17 cellular contexts compared by ENCODE assay signal in genomic region chr9:89260525-89260924, GRCh38. TPM values are rescaled to one million over a fixed set of nuclear protein-coding genes. Genes with fewer than 3 reads are reported as not detected.
A peak's percentile ranks its signal among the peaks of the same experiment; 100 is the strongest.
DNase-seq lines count a peak whose midpoint lies in the region; ATAC-seq, FAIRE-seq and TF ChIP-seq lines count a peak whose summit lies in the region.
"Had no signal": no experiment of that assay in that cellular context is flagged by ENCODE, and none has a peak within 500 bp of the region (broad histone marks: within the 10 kb centered on the region; RNA-seq: fewer than 3 reads in every experiment).

No MANE protein-coding gene starts in this region.

- 42% methylated on average over 2 of the region's 2 CpGs for WGBS in HepG2 (ENCODE audit: low lambda C conversion rate)
- WGBS in right lobe of liver (ENCODE audit: insufficient coverage, low coverage, low lambda C conversion rate, missing lambda C conversion rate) = 86% methylated on average over 1 of the region's 2 CpGs
- WGBS in mesenchymal stem cell = 93% methylated on average over 2 of the region's 2 CpGs

- peaks cover 16% of the 10 kb centered on the region for H3K27me3 Mint-ChIP-seq in activated T-helper 2 cell treated with anti-CD3 and anti-CD28 coated beads, Interferon-gamma antibody, Interleukin-2, Interleukin-4, amounts not matched to agents 10 μg/mL and 5 μg/mL and 100 μg/mL, durations not matched to agents 14 hours and 24 hours and 36 hours (ENCODE audit: low read depth)
- H3K27me3 Mint-ChIP-seq: CD4-positive, alpha-beta T cell had no signal

- no peaks in the 10 kb centered on the region for H3K4me1 Mint-ChIP-seq in activated T-helper 2 cell treated with anti-CD3 and anti-CD28 coated beads, Interferon-gamma antibody, Interleukin-2, Interleukin-4, amounts not matched to agents 10 μg/mL and 5 μg/mL and 100 μg/mL, durations not matched to agents 14 hours and 24 hours and 36 hours (ENCODE audit: low read depth)

- TF ChIP-seq EP300 in HepG2 (IDR thresholded peaks at IDR 0.05; ENCODE audit: low read depth in 2 of 2, low read length in 2 of 2) (no peak), HepG2 (CRISPR knock-in tag; IDR thresholded peaks at IDR 0.05; ENCODE audit: borderline replicate concordance) (no peak)

- peak overlapping the region in 1 of 2 experiments; percentile 66 for H3K23ac ChIP-seq in mesenchymal stem cell (ENCODE audit: low read length in 2 of 2)

- H3K9ac ChIP-seq in HepG2 (ENCODE audit: insufficient read depth, low read depth, low read length) = no peak overlapping the region
- no peak overlapping the region for H3K9ac ChIP-seq in mesenchymal stem cell (ENCODE audit: low read length)

- TF ChIP-seq CTCF in HepG2 (CRISPR knock-in tag; IDR thresholded peaks at IDR 0.05) (no peak), right lobe of liver (IDR thresholded peaks at IDR 0.05) (no peak), bronchial epithelial cell (IDR thresholded peaks at IDR 0.05; ENCODE audit: insufficient read depth, low read length, severe bottlenecking) (no peak)

- no peak overlapping the region for H2AK5ac ChIP-seq in mesenchymal stem cell (ENCODE audit: low read length, severe bottlenecking)

- H3K4me3 ChIP-seq in HepG2 (replicated peaks in 1 of 3; ENCODE audit: insufficient read depth in 1 of 3, low read depth in 2 of 3, low read length in 3 of 3) (no peak overlapping the region), right lobe of liver (no peak overlapping the region), bronchial epithelial cell (ENCODE audit: low read depth, low read length) (no peak overlapping the region), mesenchymal stem cell (ENCODE audit: insufficient read depth in 1 of 2, low read depth in 1 of 2, low read length in 2 of 2) (peak overlapping the region in 1 of 2 experiments; percentile 23)
- H3K4me3 ChIP-seq: A549 had no signal

- DNase-seq in HepG2 (ENCODE audit: low spot score) = no peak
- no peak for DNase-seq in right lobe of liver
- DNase-seq in bronchial epithelial cell (ENCODE audit: low read depth) = no peak
- no peak for DNase-seq in mesenchymal stem cell
- DNase-seq in LoVo (ENCODE audit: low spot score) = no peak
- no peak for DNase-seq in activated T-helper 2 cell treated with anti-CD3 and anti-CD28 coated beads, Interferon-gamma antibody, Interleukin-2, Interleukin-4, amounts not matched to agents 10 μg/mL and 5 μg/mL and 100 μg/mL, durations not matched to agents 14 hours and 24 hours and 36 hours (ENCODE audit: low spot score)
- no peak for DNase-seq in T1000 (lab: John Stamatoyannopoulos, UW)
- DNase-seq in OCI-M1 (lab: John Stamatoyannopoulos, UW) = no peak
- DNase-seq: AML-193; Caco-2; CD4-positive, alpha-beta T cell; GDM1; HCEC 1CT had no signal

- H3K27ac ChIP-seq in HepG2 (ENCODE audit: extremely low read length, insufficient read depth, low read length) (no peak overlapping the region), right lobe of liver (no peak overlapping the region), mesenchymal stem cell (ENCODE audit: low read length, poor library complexity, severe bottlenecking) (no peak overlapping the region)
- H3K27ac ChIP-seq: 22Rv1, A549, C4-2B had no signal

- H3K4me2 ChIP-seq in HepG2 (ENCODE audit: low read depth, low read length) = no peak overlapping the region
- no peak overlapping the region for H3K4me2 ChIP-seq in mesenchymal stem cell (ENCODE audit: low read length, poor library complexity, severe bottlenecking)
- H3K4me2 ChIP-seq: A549 had no signal

- no peak overlapping the region for H2BK5ac ChIP-seq in mesenchymal stem cell (ENCODE audit: low read depth, low read length, poor library complexity, severe bottlenecking)

- H3K36me3 Mint-ChIP-seq in activated T-helper 2 cell treated with anti-CD3 and anti-CD28 coated beads, Interferon-gamma antibody, Interleukin-2, Interleukin-4, amounts not matched to agents 10 μg/mL and 5 μg/mL and 100 μg/mL, durations not matched to agents 14 hours and 24 hours and 36 hours (ENCODE audit: low read depth) = no peaks in the 10 kb centered on the region

- H3K9me3 ChIP-seq in HepG2 (ENCODE audit: low read length) (no peaks in the 10 kb centered on the region), right lobe of liver (no peaks in the 10 kb centered on the region), mesenchymal stem cell (ENCODE audit: control insufficient read depth, low read length) (no peaks in the 10 kb centered on the region)
- H3K9me3 ChIP-seq: A549, Caco-2 had no signal

- CTCF ChIA-PET in HepG2 (lab: Yijun Ruan, JAX; ENCODE audit: low intra/inter-chr PET ratio, low total read pairs) = no interaction called here

- H2AFZ ChIP-seq in HepG2 (ENCODE audit: low read length) = no peak overlapping the region
- no peak overlapping the region for H2AFZ ChIP-seq in mesenchymal stem cell (ENCODE audit: low read depth, low read length)

- no peaks in the 10 kb centered on the region for H3K79me1 ChIP-seq in mesenchymal stem cell (replicated peaks; ENCODE audit: low read length, poor library complexity, severe bottlenecking)

- peak overlapping the region; percentile 6 for H4K91ac ChIP-seq in mesenchymal stem cell (ENCODE audit: low read length)

- no peak overlapping the region for H2BK15ac ChIP-seq in mesenchymal stem cell (ENCODE audit: low read depth, poor library complexity, severe bottlenecking)

- no peak overlapping the region for H2BK12ac ChIP-seq in mesenchymal stem cell (ENCODE audit: low read length in 2 of 2)

- no peak overlapping the region for H3K4me3 Mint-ChIP-seq in activated T-helper 2 cell treated with anti-CD3 and anti-CD28 coated beads, Interferon-gamma antibody, Interleukin-2, Interleukin-4, amounts not matched to agents 10 μg/mL and 5 μg/mL and 100 μg/mL, durations not matched to agents 14 hours and 24 hours and 36 hours (ENCODE audit: low read depth)
- H3K4me3 Mint-ChIP-seq: CD4-positive, alpha-beta T cell had no signal

- H4K20me1 ChIP-seq in HepG2 (ENCODE audit: insufficient read depth, low read length) = no peaks in the 10 kb centered on the region

- ATAC-seq in HepG2 (no peak), right lobe of liver (no peak)
- ATAC-seq: A549 had no signal

- H4K8ac ChIP-seq in mesenchymal stem cell (ENCODE audit: low read length) = peak overlapping the region; percentile 19

- no peak overlapping the region for H3K4ac ChIP-seq in mesenchymal stem cell (ENCODE audit: low read depth in 1 of 2, low read length in 2 of 2)

- POLR2A ChIA-PET in HepG2 (lab: Yijun Ruan, JAX) = no interaction called here

- H3K79me2 ChIP-seq in HepG2 (ENCODE audit: insufficient read depth, low read length) = no peaks in the 10 kb centered on the region

- intact Hi-C loops in HepG2 (cut with micrococcal nuclease; ENCODE audit: unreplicated experiment) = no loop called here
- intact Hi-C loops in right lobe of liver (cut with DNase I) = no loop called here
- intact Hi-C loops in activated T-helper 2 cell treated with anti-CD3 and anti-CD28 coated beads, Interferon-gamma antibody, Interleukin-2, Interleukin-4, amounts not matched to agents 10 μg/mL and 5 μg/mL and 100 μg/mL, durations not matched to agents 14 hours and 24 hours and 36 hours (cut with micrococcal nuclease) = no loop called here

- in situ Hi-C loops in HepG2 (cut with HindIII; ENCODE audit: extremely low pct_ligation_motif_present, low pct_unique_long_range_greater_than_20kb) = no loop called here

- no peak for TF ChIP-seq POLR2A in HepG2 (IDR thresholded peaks at IDR 0.05; ENCODE audit: insufficient read depth in 1 of 2, low read depth in 2 of 2, low read length in 2 of 2)
- TF ChIP-seq POLR2A in right lobe of liver (IDR thresholded peaks at IDR 0.05) = no peak

- TF ChIP-seq RAD21 in HepG2 (CRISPR knock-in tag; IDR thresholded peaks at IDR 0.05) = no peak

- no peak overlapping the region for H3K27ac Mint-ChIP-seq in activated T-helper 2 cell treated with anti-CD3 and anti-CD28 coated beads, Interferon-gamma antibody, Interleukin-2, Interleukin-4, amounts not matched to agents 10 μg/mL and 5 μg/mL and 100 μg/mL, durations not matched to agents 14 hours and 24 hours and 36 hours
- H3K27ac Mint-ChIP-seq: CD4-positive, alpha-beta T cell had no signal

- H3K9me3 Mint-ChIP-seq in activated T-helper 2 cell treated with anti-CD3 and anti-CD28 coated beads, Interferon-gamma antibody, Interleukin-2, Interleukin-4, amounts not matched to agents 10 μg/mL and 5 μg/mL and 100 μg/mL, durations not matched to agents 14 hours and 24 hours and 36 hours = no peaks in the 10 kb centered on the region
- H3K9me3 Mint-ChIP-seq: CD4-positive, alpha-beta T cell had no signal

- H3K36me3 ChIP-seq in HepG2 (replicated peaks in 1 of 2; ENCODE audit: control insufficient read depth in 1 of 2, insufficient read depth in 2 of 2, low read length in 2 of 2) (no peaks in the 10 kb centered on the region), right lobe of liver (no peaks in the 10 kb centered on the region), bronchial epithelial cell (ENCODE audit: control insufficient read depth, insufficient read depth, low read length) (no peaks in the 10 kb centered on the region), mesenchymal stem cell (ENCODE audit: control insufficient read depth in 1 of 2, insufficient read depth in 2 of 2, low read depth in 1 of 2, low read length in 2 of 2) (no peaks in the 10 kb centered on the region)

- no TSS peak for BruUV-seq in HepG2 (replicated peaks; lab: Mats Ljungman, UMichigan)

- no peaks in the 10 kb centered on the region for H3K27me3 ChIP-seq in HepG2 (ENCODE audit: control insufficient read depth in 1 of 2, insufficient read depth in 2 of 2, low read length in 2 of 2)
- no peaks in the 10 kb centered on the region for H3K27me3 ChIP-seq in right lobe of liver
- no peaks in the 10 kb centered on the region for H3K27me3 ChIP-seq in bronchial epithelial cell (ENCODE audit: control insufficient read depth, insufficient read depth, low read length)
- H3K27me3 ChIP-seq in mesenchymal stem cell (ENCODE audit: control insufficient read depth in 1 of 2, insufficient read depth in 1 of 2, low read length in 2 of 2) = no peaks in the 10 kb centered on the region

- no peak overlapping the region for H3K18ac ChIP-seq in mesenchymal stem cell (ENCODE audit: low read depth in 1 of 2, low read length in 2 of 2)

- FAIRE-seq in HepG2 (lab: Jason Lieb, UNC) (peak; percentile 46), bronchial epithelial cell (lab: Jason Lieb, UNC) (peak; percentile 94)
- FAIRE-seq: A549, D721Med had no signal

- peak overlapping the region in 1 of 2 experiments; percentile 96 for H3K14ac ChIP-seq in mesenchymal stem cell (ENCODE audit: low read length in 2 of 2)

- no peak overlapping the region for H2BK120ac ChIP-seq in mesenchymal stem cell (ENCODE audit: low read depth, low read length)

- H3K4me1 ChIP-seq in HepG2 (ENCODE audit: insufficient read depth, low read length) = no peaks in the 10 kb centered on the region
- H3K4me1 ChIP-seq in right lobe of liver = no peaks in the 10 kb centered on the region
- H3K4me1 ChIP-seq in mesenchymal stem cell (ENCODE audit: control insufficient read depth, insufficient read depth, low read depth, low read length) = peaks cover 3% of the 10 kb centered on the region
- H3K4me1 ChIP-seq: A549, Caco-2 had no signal

RNA-seq across cellular contexts. Expression of gene CKS2, which starts 50.5 kb away (rescaled TPM):
- total RNA-seq in HepG2 (2016; rRNA removed; fragmentation: Illumina TruSeq; extraction: Trizol) (317 and 498 TPM in 2 replicates), right lobe of liver (10 to 100 TPM in 3 of 6 experiments, 1 to 10 TPM in 3; 4.4 to 27.2 (median 9.1) TPM), bronchial epithelial cell (16.3 and 16.6 TPM in 2 replicates)
- total RNA-seq in HepG2 (2016; cell fraction: cytosol; rRNA removed; fragmentation: Illumina TruSeq; extraction: Trizol; ENCODE audit: low read depth) = 202 and 209 TPM in 2 replicates
- 319 and 528 TPM in 2 replicates for total RNA-seq in HepG2 (2016; cell fraction: insoluble cytoplasmic fraction; rRNA removed; fragmentation: Illumina TruSeq; extraction: Trizol)
- 159 TPM in 2 replicates for total RNA-seq in HepG2 (2016; cell fraction: membrane; rRNA removed; fragmentation: Illumina TruSeq; extraction: Trizol)
- total RNA-seq in HepG2 (2016; cell fraction: nucleus; rRNA removed; fragmentation: Illumina TruSeq; extraction: Trizol) = 121 and 124 TPM in 2 replicates
- 151 and 251 TPM in 2 replicates for polyA plus RNA-seq in HepG2 (2011; rRNA removed)
- polyA plus RNA-seq in HepG2 (2011; cell fraction: cytosol; rRNA removed) = 262 and 383 TPM in 2 replicates
- polyA plus RNA-seq in HepG2 (2011; cell fraction: nucleus; rRNA removed) = 75.2 and 95.2 TPM in 2 replicates
- polyA plus RNA-seq in HepG2 (2012) = 170 and 179 TPM in 2 replicates
- polyA plus RNA-seq in HepG2 (2016; cell fraction: cytosol; fragmentation: Illumina TruSeq; extraction: Trizol; ENCODE audit: low read depth) = 102 and 110 TPM in 2 replicates
- 534 and 617 TPM in 2 replicates for polyA plus RNA-seq in HepG2 (2016; cell fraction: insoluble cytoplasmic fraction; fragmentation: Illumina TruSeq; extraction: Trizol; ENCODE audit: low read depth)
- 117 and 124 TPM in 2 replicates for polyA plus RNA-seq in HepG2 (2016; cell fraction: membrane; fragmentation: Illumina TruSeq; extraction: Trizol; ENCODE audit: low read depth)
- polyA plus RNA-seq in HepG2 (2016; cell fraction: nucleus; fragmentation: Illumina TruSeq; extraction: Trizol; ENCODE audit: insufficient read depth, low read depth) = 190 and 193 TPM in 2 replicates
- 158 and 427 TPM in 2 replicates for polyA minus RNA-seq in HepG2 (2011; rRNA and poly(A)+ RNA removed; ENCODE audit: low replicate concordance)
- polyA minus RNA-seq in HepG2 (2011; cell fraction: cytosol; rRNA and poly(A)+ RNA removed) = 55.3 and 63.5 TPM in 2 replicates
- 22.9 and 24.1 TPM in 2 replicates for polyA minus RNA-seq in HepG2 (2011; cell fraction: nucleus; rRNA and poly(A)+ RNA removed)
- 74.4 TPM for polyA plus RNA-seq in mesenchymal stem cell (2013, experiment 1 of 2)
- 72.6 TPM for polyA plus RNA-seq in mesenchymal stem cell (2013, experiment 2 of 2)
- 172 and 177 TPM in 2 replicates for total RNA-seq in activated T-helper 2 cell treated with anti-CD3 and anti-CD28 coated beads, Interferon-gamma antibody, Interleukin-2, Interleukin-4, amounts not matched to agents 10 μg/mL and 5 μg/mL and 100 μg/mL, durations not matched to agents 14 hours and 24 hours and 36 hours

RNA-seq across cellular contexts. Expression of gene SECISBP2, which starts 57.8 kb away (rescaled TPM):
- total RNA-seq in HepG2 (2016; rRNA removed; fragmentation: Illumina TruSeq; extraction: Trizol) (32.4 and 32.9 TPM in 2 replicates), right lobe of liver (10 to 100 TPM; 17.3 to 34.2 (median 26.5) TPM), bronchial epithelial cell (25.5 and 31.7 TPM in 2 replicates)
- 14.6 and 17.7 TPM in 2 replicates for total RNA-seq in HepG2 (2016; cell fraction: cytosol; rRNA removed; fragmentation: Illumina TruSeq; extraction: Trizol; ENCODE audit: low read depth)
- total RNA-seq in HepG2 (2016; cell fraction: insoluble cytoplasmic fraction; rRNA removed; fragmentation: Illumina TruSeq; extraction: Trizol) = 34.2 and 35.3 TPM in 2 replicates
- 39.7 and 44.1 TPM in 2 replicates for total RNA-seq in HepG2 (2016; cell fraction: membrane; rRNA removed; fragmentation: Illumina TruSeq; extraction: Trizol)
- total RNA-seq in HepG2 (2016; cell fraction: nucleus; rRNA removed; fragmentation: Illumina TruSeq; extraction: Trizol) = 37.8 and 40.1 TPM in 2 replicates
- polyA plus RNA-seq in HepG2 (2011; rRNA removed) = 38.0 and 38.4 TPM in 2 replicates
- 20.4 and 26.2 TPM in 2 replicates for polyA plus RNA-seq in HepG2 (2011; cell fraction: cytosol; rRNA removed)
- polyA plus RNA-seq in HepG2 (2011; cell fraction: nucleus; rRNA removed) = 48.6 and 57.7 TPM in 2 replicates
- polyA plus RNA-seq in HepG2 (2012) = 31.4 and 31.5 TPM in 2 replicates
- 18.7 and 19.7 TPM in 2 replicates for polyA plus RNA-seq in HepG2 (2016; cell fraction: cytosol; fragmentation: Illumina TruSeq; extraction: Trizol; ENCODE audit: low read depth)
- 32.7 and 33.1 TPM in 2 replicates for polyA plus RNA-seq in HepG2 (2016; cell fraction: insoluble cytoplasmic fraction; fragmentation: Illumina TruSeq; extraction: Trizol; ENCODE audit: low read depth)
- polyA plus RNA-seq in HepG2 (2016; cell fraction: membrane; fragmentation: Illumina TruSeq; extraction: Trizol; ENCODE audit: low read depth) = 33.3 and 34.2 TPM in 2 replicates
- polyA plus RNA-seq in HepG2 (2016; cell fraction: nucleus; fragmentation: Illumina TruSeq; extraction: Trizol; ENCODE audit: insufficient read depth, low read depth) = 46.3 and 52.0 TPM in 2 replicates
- polyA minus RNA-seq in HepG2 (2011; rRNA and poly(A)+ RNA removed; ENCODE audit: low replicate concordance) = 21.8 and 27.1 TPM in 2 replicates
- polyA minus RNA-seq in HepG2 (2011; cell fraction: cytosol; rRNA and poly(A)+ RNA removed) = 13.3 and 14.0 TPM in 2 replicates
- polyA minus RNA-seq in HepG2 (2011; cell fraction: nucleus; rRNA and poly(A)+ RNA removed) = 60.4 and 64.4 TPM in 2 replicates
- polyA plus RNA-seq in mesenchymal stem cell (2013, experiment 1 of 2) = 20.4 TPM
- polyA plus RNA-seq in mesenchymal stem cell (2013, experiment 2 of 2) = 18.6 TPM
- 51.3 and 53.5 TPM in 2 replicates for total RNA-seq in activated T-helper 2 cell treated with anti-CD3 and anti-CD28 coated beads, Interferon-gamma antibody, Interleukin-2, Interleukin-4, amounts not matched to agents 10 μg/mL and 5 μg/mL and 100 μg/mL, durations not matched to agents 14 hours and 24 hours and 36 hours
